ENCODE assay signal across 25 cellular contexts in genomic region chr10:8070440-8070839, GRCh38. TPM values are rescaled to one million over a fixed set of nuclear protein-coding genes. Genes with fewer than 3 reads are reported as not detected.
A peak's percentile ranks its signal among the peaks of the same experiment; 100 is the strongest.
DNase-seq lines count a peak whose midpoint lies in the region; ATAC-seq, FAIRE-seq and TF ChIP-seq lines count a peak whose summit lies in the region.
"Had no signal": no experiment of that assay in that cellular context is flagged by ENCODE, and none has a peak within 500 bp of the region (broad histone marks: within the 10 kb centered on the region; RNA-seq: fewer than 3 reads in every experiment).

No MANE protein-coding gene starts in this region.

- H3K36me3 Mint-ChIP-seq in activated CD4-positive, alpha-beta T cell treated with anti-CD3 and anti-CD28 coated beads for 36 hours (ENCODE audit: low read depth): peaks cover 87% of the 10 kb centered on the region
- H3K36me3 Mint-ChIP-seq in activated CD4-positive, alpha-beta T cell treated with anti-CD3 and anti-CD28 coated beads, Interleukin-2, amount 10 ng/mL, durations not matched to agents 7 days and 5 days (ENCODE audit: low read depth): peaks cover 89% of the 10 kb centered on the region
- H3K36me3 Mint-ChIP-seq in MCF 10A (ENCODE audit: insufficient read depth, unreplicated experiment) (peaks cover 92% of the 10 kb centered on the region), neural progenitor cell (no peaks in the 10 kb centered on the region)

- H3K27me3 ChIP-seq in SJSA1 (replicated peaks): no peaks in the 10 kb centered on the region
- H3K27me3 ChIP-seq in parathyroid adenoma (ENCODE audit: control insufficient read depth, insufficient read depth, low read length): no peaks in the 10 kb centered on the region
- peaks cover 24% of the 10 kb centered on the region for H3K27me3 ChIP-seq in neural progenitor cell
- peaks cover 0 to 9% (median 0%) of the 10 kb centered on the region in 4 donors for H3K27me3 ChIP-seq in pancreas
- H3K27me3 ChIP-seq: upper lobe of left lung had no signal

- no peak for ATAC-seq in activated CD4-positive, alpha-beta T cell treated with anti-CD3 and anti-CD28 coated beads for 36 hours
- ATAC-seq in pancreas: no peak
- ATAC-seq: Right ventricle myocardium inferior, sciatic nerve had no signal

- CTCF ChIA-PET in activated CD4-positive, alpha-beta T cell treated with anti-CD3 and anti-CD28 coated beads for 36 hours (lab: Charles Lee): interaction anchor here (0.6 to 1.7 kb wide), 2 partner anchors 262 to 554 kb away, joined by 4 read pairs; no protein-coding TSS in a partner anchor
- CTCF ChIA-PET in activated CD4-positive, alpha-beta T cell treated with anti-CD3 and anti-CD28 coated beads, Interleukin-2, amount 10 ng/mL, durations not matched to agents 7 days and 5 days (lab: Charles Lee): interaction anchor here (0.5 to 1.9 kb wide), 5 partner anchors 10 to 61 kb away, joined by 3 to 5 read pairs (median 4); no protein-coding TSS in a partner anchor
- CTCF ChIA-PET in MCF 10A (lab: Yijun Ruan, JAX): interaction anchor here (0.7 to 2.9 kb wide), 6 partner anchors 10 to 968 kb away, joined by 3 to 10 read pairs (median 3); no protein-coding TSS in a partner anchor
- CTCF ChIA-PET in OCI-LY7 (lab: Charles Lee; ENCODE audit: unreplicated experiment): no interaction called here

- 80 to 88% methylated on average over 6 of the region's 6 CpGs for WGBS in pancreas, 2 donors

- intact Hi-C loops in activated CD4-positive, alpha-beta T cell treated with anti-CD3 and anti-CD28 coated beads for 36 hours (cut with DNase I, micrococcal nuclease): loop anchor here in 1 of 2 experiments (2.0 kb wide), 1 partner anchor 14 kb away; no protein-coding TSS in a partner anchor
- intact Hi-C loops in MCF 10A (cut with micrococcal nuclease): no loop called here
- intact Hi-C loops in OCI-LY7 (cut with micrococcal nuclease; ENCODE audit: unreplicated experiment): no loop called here
- intact Hi-C loops in pancreas (cut with DNase I): no loop called here

- peak overlapping the region; percentile 73 for H3K4me2 ChIP-seq in parathyroid adenoma (ENCODE audit: low read length)
- no peak overlapping the region for H3K4me2 ChIP-seq in neural progenitor cell
- H3K4me2 ChIP-seq in OCI-LY7 (ENCODE audit: low read length): no peak overlapping the region

- peak overlapping the region; percentile 67 for H3K27ac ChIP-seq in SJSA1
- H3K27ac ChIP-seq in parathyroid adenoma: peak overlapping the region; percentile 98
- H3K27ac ChIP-seq in neural progenitor cell: no peak overlapping the region
- H3K27ac ChIP-seq in OCI-LY7 (ENCODE audit: low read depth, low read length, poor library complexity, severe bottlenecking): no peak overlapping the region
- H3K27ac ChIP-seq in pancreas: no peak overlapping the region
- H3K27ac ChIP-seq: coronary artery, esophagus muscularis mucosa, upper lobe of left lung had no signal

- peaks cover 16% of the 10 kb centered on the region for H3K79me2 ChIP-seq in parathyroid adenoma
- H3K79me2 ChIP-seq in neural progenitor cell (ENCODE audit: low read depth): no peaks in the 10 kb centered on the region
- no peaks in the 10 kb centered on the region for H3K79me2 ChIP-seq in OCI-LY7 (ENCODE audit: insufficient read depth, low read depth, low read length)

- POLR2A ChIA-PET in activated CD4-positive, alpha-beta T cell treated with anti-CD3 and anti-CD28 coated beads for 36 hours (lab: Charles Lee): no interaction called here
- POLR2A ChIA-PET in activated CD4-positive, alpha-beta T cell treated with anti-CD3 and anti-CD28 coated beads, Interleukin-2, amount 10 ng/mL, durations not matched to agents 7 days and 5 days (lab: Charles Lee): no interaction called here
- POLR2A ChIA-PET in MCF 10A (lab: Yijun Ruan, JAX): interaction anchor here (0.5 to 2.0 kb wide), 11 partner anchors 9 to 919 kb away, joined by 3 to 17 read pairs (median 4); partner anchors contain the start of gene TAF3
- POLR2A ChIA-PET in OCI-LY7 (lab: Charles Lee): no interaction called here

- DNase-seq in activated CD4-positive, alpha-beta T cell treated with anti-CD3 and anti-CD28 coated beads for 36 hours: no peak
- DNase-seq in activated CD4-positive, alpha-beta T cell treated with anti-CD3 and anti-CD28 coated beads, Interleukin-2, amount 10 ng/mL, durations not matched to agents 7 days and 5 days: no peak
- no peak for DNase-seq in SJSA1 (ENCODE audit: low read depth in 1 of 2, low spot score in 2 of 2)
- peak; percentile 80 for DNase-seq in MCF 10A (ENCODE audit: unreplicated experiment)
- DNase-seq in neural progenitor cell (ENCODE audit: low spot score): no peak
- DNase-seq in OCI-LY7 (ENCODE audit: low spot score): no peak
- no peak for DNase-seq in pancreas
- DNase-seq: activated CD4-positive, alpha-beta T cell treated with anti-CD3 and anti-CD28 coated beads for 4 hours; activated gamma-delta T cell treated with Interleukin-2 at 50 U/mL for 16 hours; AML-193; amygdala; endodermal cell; GF-D8; NCI-H2081; NCI-H345; NCI-H82; upper lobe of left lung had no signal

- no peak overlapping the region for H3K4me3 Mint-ChIP-seq in activated CD4-positive, alpha-beta T cell treated with anti-CD3 and anti-CD28 coated beads for 36 hours
- H3K4me3 Mint-ChIP-seq in activated CD4-positive, alpha-beta T cell treated with anti-CD3 and anti-CD28 coated beads, Interleukin-2, amount 10 ng/mL, durations not matched to agents 7 days and 5 days: no peak overlapping the region
- peak overlapping the region; percentile 44 for H3K4me3 Mint-ChIP-seq in MCF 10A (ENCODE audit: unreplicated experiment)
- H3K4me3 Mint-ChIP-seq in neural progenitor cell: no peak overlapping the region
- H3K4me3 Mint-ChIP-seq: endodermal cell had no signal

- H3K4me1 Mint-ChIP-seq in activated CD4-positive, alpha-beta T cell treated with anti-CD3 and anti-CD28 coated beads for 36 hours: peaks cover 86% of the 10 kb centered on the region
- peaks cover 76% of the 10 kb centered on the region for H3K4me1 Mint-ChIP-seq in activated CD4-positive, alpha-beta T cell treated with anti-CD3 and anti-CD28 coated beads, Interleukin-2, amount 10 ng/mL, durations not matched to agents 7 days and 5 days
- H3K4me1 Mint-ChIP-seq in MCF 10A (ENCODE audit: insufficient read depth, unreplicated experiment) (peaks cover 34% of the 10 kb centered on the region), neural progenitor cell (peaks cover 7% of the 10 kb centered on the region)

- H4K20me1 ChIP-seq in neural progenitor cell (ENCODE audit: low read depth) (no peaks in the 10 kb centered on the region), OCI-LY7 (ENCODE audit: insufficient read depth, low read length) (no peaks in the 10 kb centered on the region)

- BruUV-seq in MCF 10A (replicated peaks; lab: Mats Ljungman, UMichigan): no TSS peak
- no TSS peak for BruUV-seq in OCI-LY7 (replicated peaks; lab: Mats Ljungman, UMichigan)

- no peaks in the 10 kb centered on the region for H3K9me3 Mint-ChIP-seq in activated CD4-positive, alpha-beta T cell treated with anti-CD3 and anti-CD28 coated beads for 36 hours (ENCODE audit: low read depth)
- no peaks in the 10 kb centered on the region for H3K9me3 Mint-ChIP-seq in activated CD4-positive, alpha-beta T cell treated with anti-CD3 and anti-CD28 coated beads, Interleukin-2, amount 10 ng/mL, durations not matched to agents 7 days and 5 days
- no peaks in the 10 kb centered on the region for H3K9me3 Mint-ChIP-seq in MCF 10A (ENCODE audit: unreplicated experiment)
- no peaks in the 10 kb centered on the region for H3K9me3 Mint-ChIP-seq in neural progenitor cell
- H3K9me3 Mint-ChIP-seq: endodermal cell had no signal

- FAIRE-seq in pancreas (lab: Jason Lieb, UNC): no peak
- FAIRE-seq: frontal cortex, GM18507 had no signal

- H3K36me3 ChIP-seq in SJSA1 (no peaks in the 10 kb centered on the region; the same call in 1 of the 2 replicates), parathyroid adenoma (ENCODE audit: control insufficient read depth, insufficient read depth, low read length) (peaks cover 4% of the 10 kb centered on the region), neural progenitor cell (no peaks in the 10 kb centered on the region), OCI-LY7 (ENCODE audit: insufficient read depth, low read length) (no peaks in the 10 kb centered on the region), pancreas (no peaks in the 10 kb centered on the region)

- H2AFZ ChIP-seq in parathyroid adenoma (no peak overlapping the region), neural progenitor cell (replicated peaks) (no peak overlapping the region), OCI-LY7 (ENCODE audit: low read length) (no peak overlapping the region)

- peak overlapping the region; percentile 52 for H3K27ac Mint-ChIP-seq in activated CD4-positive, alpha-beta T cell treated with anti-CD3 and anti-CD28 coated beads for 36 hours
- no peak overlapping the region for H3K27ac Mint-ChIP-seq in activated CD4-positive, alpha-beta T cell treated with anti-CD3 and anti-CD28 coated beads, Interleukin-2, amount 10 ng/mL, durations not matched to agents 7 days and 5 days
- peak overlapping the region; percentile 75 for H3K27ac Mint-ChIP-seq in MCF 10A (ENCODE audit: low read depth, unreplicated experiment)
- H3K27ac Mint-ChIP-seq in neural progenitor cell: no peak overlapping the region
- H3K27ac Mint-ChIP-seq: endodermal cell had no signal

- H3K9ac ChIP-seq in parathyroid adenoma: no peak overlapping the region
- no peak overlapping the region for H3K9ac ChIP-seq in neural progenitor cell

- H3K4me1 ChIP-seq in SJSA1 (replicated peaks): peaks cover 14% of the 10 kb centered on the region
- peaks cover 8% of the 10 kb centered on the region for H3K4me1 ChIP-seq in parathyroid adenoma
- H3K4me1 ChIP-seq in neural progenitor cell: peaks cover 7% of the 10 kb centered on the region
- no peaks in the 10 kb centered on the region for H3K4me1 ChIP-seq in OCI-LY7 (ENCODE audit: insufficient read depth, low read length, poor library complexity, severe bottlenecking)
- H3K4me1 ChIP-seq in pancreas: no peaks in the 10 kb centered on the region
- H3K4me1 ChIP-seq: esophagus muscularis mucosa had no signal

- H3K27me3 Mint-ChIP-seq in activated CD4-positive, alpha-beta T cell treated with anti-CD3 and anti-CD28 coated beads for 36 hours: no peaks in the 10 kb centered on the region
- no peaks in the 10 kb centered on the region for H3K27me3 Mint-ChIP-seq in activated CD4-positive, alpha-beta T cell treated with anti-CD3 and anti-CD28 coated beads, Interleukin-2, amount 10 ng/mL, durations not matched to agents 7 days and 5 days
- no peaks in the 10 kb centered on the region for H3K27me3 Mint-ChIP-seq in MCF 10A (ENCODE audit: insufficient read depth, unreplicated experiment)
- H3K27me3 Mint-ChIP-seq in neural progenitor cell (ENCODE audit: insufficient read depth, low read depth): peaks cover 8% of the 10 kb centered on the region

- H3K4me3 ChIP-seq in SJSA1 (no peak overlapping the region), parathyroid adenoma (ENCODE audit: low read depth, low read length) (peak overlapping the region; percentile 79), neural progenitor cell (no peak overlapping the region), OCI-LY7 (ENCODE audit: low read depth, low read length, poor library complexity, severe bottlenecking) (no peak overlapping the region), pancreas (no peak overlapping the region)
- H3K4me3 ChIP-seq: coronary artery, esophagus muscularis mucosa, upper lobe of left lung had no signal

- TF ChIP-seq CTCF in MCF 10A (IDR thresholded peaks at IDR 0.05; ENCODE audit: unreplicated experiment) (no peak), parathyroid adenoma (IDR thresholded peaks at IDR 0.05) (no peak), neural progenitor cell (IDR thresholded peaks at IDR 0.05) (no peak), OCI-LY7 (conservative IDR thresholded peaks at IDR 0.05; ENCODE audit: low read length) (no peak), pancreas (IDR thresholded peaks at IDR 0.05) (no peak)

- no peaks in the 10 kb centered on the region for H3F3A ChIP-seq in neural progenitor cell (ENCODE audit: low read depth)

- H3K9me2 ChIP-seq in OCI-LY7 (ENCODE audit: insufficient read depth, low read length): no peaks in the 10 kb centered on the region

- H3K9me3 ChIP-seq in SJSA1 (replicated peaks) (no peaks in the 10 kb centered on the region), parathyroid adenoma (ENCODE audit: control insufficient read depth, low read length) (no peaks in the 10 kb centered on the region), neural progenitor cell (ENCODE audit: low read depth) (no peaks in the 10 kb centered on the region), OCI-LY7 (ENCODE audit: low read length) (no peaks in the 10 kb centered on the region), pancreas (no peaks in the 10 kb centered on the region)
- H3K9me3 ChIP-seq: esophagus muscularis mucosa, upper lobe of left lung had no signal

RNA-seq across cellular contexts. Expression of gene GATA3, which starts 16.0 kb away (rescaled TPM):
- total RNA-seq in activated CD4-positive, alpha-beta T cell treated with anti-CD3 and anti-CD28 coated beads for 36 hours: 10 to 100 TPM; 23.5 to 30.2 TPM
- 10 to 100 TPM; 48.1 to 52.0 TPM for total RNA-seq in activated CD4-positive, alpha-beta T cell treated with anti-CD3 and anti-CD28 coated beads, Interleukin-2, amount 10 ng/mL, durations not matched to agents 7 days and 5 days
- not detected in 2 replicates for total RNA-seq in SJSA1 (2014; rRNA removed; shearing (Covaris generic))
- 13.1 and 14.6 TPM in 2 replicates for total RNA-seq in MCF 10A (2022)
- 0.09 TPM in 1 of 2 replicates, not detected in the other for total RNA-seq in neural progenitor cell (ENCODE audit: low replicate concordance)
- total RNA-seq in OCI-LY7 (2014; rRNA removed; shearing (Covaris generic)): not detected in 2 replicates
- not detected in 2 replicates for total RNA-seq in OCI-LY7 (2022)
- under 1 TPM in 4 of 6 donors, not detected in 2; 0.12 to 0.38 (median 0.32) TPM for total RNA-seq in pancreas
- under 1 TPM; 0.11 to 0.14 TPM for polyA plus RNA-seq in pancreas
- total RNA-seq: frontal cortex had no signal
- polyA plus RNA-seq: neural cell had no signal

Comparison
In these comparisons a context has a peak if more than half of its experiments do, and no peak if none do; other contexts are left out.
1. H3K27ac Mint-ChIP-seq: peak in activated CD4-positive, alpha-beta T cell treated with anti-CD3 and anti-CD28 coated beads for 36 hours (single experiment) and MCF 10A (single experiment); none in activated CD4-positive, alpha-beta T cell treated with anti-CD3 and anti-CD28 coated beads, Interleukin-2, amount 10 ng/mL, durations not matched to agents 7 days and 5 days (single experiment) and neural progenitor cell (single experiment).
2. H3K27ac ChIP-seq: peak in SJSA1 (single experiment) and parathyroid adenoma (single experiment); none in neural progenitor cell (single experiment), OCI-LY7 (single experiment) and pancreas (0 of 4).
3. RNA of gene GATA3, which starts 16.0 kb away (total RNA-seq): 48.1 to 52.0 TPM in activated CD4-positive, alpha-beta T cell treated with anti-CD3 and anti-CD28 coated beads, Interleukin-2, amount 10 ng/mL, durations not matched to agents 7 days and 5 days, 23.5 to 30.2 TPM in activated CD4-positive, alpha-beta T cell treated with anti-CD3 and anti-CD28 coated beads for 36 hours and 13.1 to 14.6 TPM in MCF 10A; 0.12 to 0.38 TPM in pancreas, not detected in OCI-LY7, not detected in SJSA1 and 0.09 TPM in neural progenitor cell; every median in the first group is over 10 times any median in the second.